ENCODE assay signal across 27 cellular contexts in genomic region chr9:16052146-16052545, GRCh38.
"Had no signal": no experiment of that assay in that cellular context is flagged by ENCODE, and none has a peak within 500 bp of the region (broad histone marks: within the 10 kb centered on the region; RNA-seq: fewer than 3 reads in every experiment).

No MANE protein-coding gene starts in this region.

- H3K36me3 Mint-ChIP-seq: mesothelial cell of epicardium; naive B cell; natural killer cell treated with Interleukin-12 subunit alpha and Interleukin-12 subunit beta and Interleukin-15 and Interleukin-18, amount 100 ng/mL, for 72 hours; neural progenitor cell; stimulated activated naive B cell treated with anti-CD40 and anti-IgM and Interleukin-4, amounts not matched to agents 10 μg/mL and 1 μg/mL and 100 μg/mL, for 72 hours had no signal

- H3K27me3 Mint-ChIP-seq: naive B cell; natural killer cell treated with Interleukin-12 subunit alpha and Interleukin-12 subunit beta and Interleukin-15 and Interleukin-18, amount 100 ng/mL, for 72 hours; stimulated activated naive B cell treated with anti-CD40 and anti-IgM and Interleukin-4, amounts not matched to agents 10 μg/mL and 1 μg/mL and 100 μg/mL, for 72 hours; stimulated activated naive CD8-positive, alpha-beta T cell treated with anti-CD3 and anti-CD28 coated beads, Interleukin-15, Interleukin-2, amounts not matched to agents 100 ng/mL and 50 ng/mL, for 24 hours had no signal

- H3K36me3 ChIP-seq: gastrocnemius medialis, left ventricle myocardium inferior, lower lobe of right lung, neural progenitor cell, prostate gland, sigmoid colon, spleen, suprapubic skin, transverse colon, vagina had no signal

- H3K4me1 Mint-ChIP-seq: naive B cell; stimulated activated naive B cell treated with anti-CD40 and anti-IgM and Interleukin-4, amounts not matched to agents 10 μg/mL and 1 μg/mL and 100 μg/mL, for 72 hours had no signal

- H3K27me3 ChIP-seq: dorsolateral prefrontal cortex, gastrocnemius medialis, neural progenitor cell, sigmoid colon, spleen, suprapubic skin, transverse colon, vagina had no signal

- H3K4me2 ChIP-seq: neural progenitor cell had no signal

- H3K9me3 Mint-ChIP-seq: mesothelial cell of epicardium; natural killer cell treated with Interleukin-12 subunit alpha and Interleukin-12 subunit beta and Interleukin-15 and Interleukin-18, amount 100 ng/mL, for 72 hours; stimulated activated naive CD8-positive, alpha-beta T cell treated with anti-CD3 and anti-CD28 coated beads, Interleukin-15, Interleukin-2, amounts not matched to agents 100 ng/mL and 50 ng/mL, for 24 hours had no signal

- H3K4me1 ChIP-seq: gastrocnemius medialis, left ventricle myocardium inferior, lower lobe of right lung, prostate gland, sigmoid colon, spleen, suprapubic skin, transverse colon, vagina had no signal

- H3K9ac ChIP-seq: neural progenitor cell had no signal

- H3K4me3 ChIP-seq: dorsolateral prefrontal cortex, gastrocnemius medialis, left ventricle myocardium inferior, lower lobe of right lung, mucosa of descending colon, neural progenitor cell, prostate gland, sigmoid colon, spleen, suprapubic skin, transverse colon, vagina had no signal

- H3K27ac Mint-ChIP-seq: naive B cell; natural killer cell treated with Interleukin-12 subunit alpha and Interleukin-12 subunit beta and Interleukin-15 and Interleukin-18, amount 100 ng/mL, for 72 hours; stimulated activated naive B cell treated with anti-CD40 and anti-IgM and Interleukin-4, amounts not matched to agents 10 μg/mL and 1 μg/mL and 100 μg/mL, for 72 hours; stimulated activated naive CD8-positive, alpha-beta T cell treated with anti-CD3 and anti-CD28 coated beads, Interleukin-15, Interleukin-2, amounts not matched to agents 100 ng/mL and 50 ng/mL, for 24 hours had no signal

- ATAC-seq: esophagus mucosa; gastrocnemius medialis; left cardiac atrium; lower lobe of right lung; mucosa of descending colon; natural killer cell treated with Interleukin-12 subunit alpha and Interleukin-12 subunit beta and Interleukin-15 and Interleukin-18, amount 100 ng/mL, for 72 hours; right cardiac atrium; stimulated activated naive B cell treated with anti-CD40 and anti-IgM and Interleukin-4, amounts not matched to agents 10 μg/mL and 1 μg/mL and 100 μg/mL, for 72 hours had no signal

- H3K4me3 Mint-ChIP-seq: mesothelial cell of epicardium; naive B cell; natural killer cell treated with Interleukin-12 subunit alpha and Interleukin-12 subunit beta and Interleukin-15 and Interleukin-18, amount 100 ng/mL, for 72 hours; neural progenitor cell; stimulated activated naive B cell treated with anti-CD40 and anti-IgM and Interleukin-4, amounts not matched to agents 10 μg/mL and 1 μg/mL and 100 μg/mL, for 72 hours; stimulated activated naive CD8-positive, alpha-beta T cell treated with anti-CD3 and anti-CD28 coated beads, Interleukin-15, Interleukin-2, amounts not matched to agents 100 ng/mL and 50 ng/mL, for 24 hours had no signal

- H3K27ac ChIP-seq: dorsolateral prefrontal cortex, epithelial cell of prostate, gastrocnemius medialis, left ventricle myocardium inferior, lower lobe of right lung, neural progenitor cell, prostate gland, sigmoid colon, spleen, suprapubic skin, transverse colon, vagina had no signal

- DNase-seq: cerebellar nuclear complex; dorsolateral prefrontal cortex; effector CD4-positive, alpha-beta T cell; foreskin fibroblast; gastrocnemius medialis; head of caudate nucleus; left cardiac atrium; left ventricle myocardium inferior; lower lobe of right lung; mucosa of descending colon; naive B cell; nucleus accumbens; right cardiac atrium; sigmoid colon; spleen; stimulated activated CD4-positive, alpha-beta T cell treated with anti-CD3 and anti-CD28 coated beads, Interleukin-2, amount 100 ng/mL, for 48 hours; stimulated activated naive B cell treated with anti-CD40 and anti-IgM and Interleukin-4, amounts not matched to agents 10 μg/mL and 1 μg/mL and 100 μg/mL, for 72 hours; transverse colon had no signal

- H3K9me3 ChIP-seq: gastrocnemius medialis, left ventricle myocardium inferior, lower lobe of right lung, mucosa of descending colon, prostate gland, sigmoid colon, spleen, suprapubic skin, transverse colon, vagina had no signal
